In the genomic region with DNA sequence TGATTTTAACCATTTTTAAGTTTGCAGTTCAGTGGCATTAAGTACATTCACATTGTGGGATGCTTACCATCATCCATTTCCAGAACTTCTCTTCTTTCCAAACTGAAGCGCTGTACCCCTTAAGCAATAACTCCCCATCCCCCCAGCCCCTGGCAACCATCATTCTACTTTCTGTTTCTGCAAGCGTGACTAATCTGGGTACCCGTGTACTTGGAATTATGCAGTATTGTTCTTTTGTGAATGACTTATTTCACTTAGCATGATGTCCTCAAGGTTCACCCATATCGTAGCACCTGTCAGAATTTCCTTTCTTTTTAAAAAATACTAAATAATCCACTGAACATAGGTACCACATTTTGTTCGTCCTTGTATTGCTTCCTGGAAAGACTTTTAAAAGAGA, we compare ENCODE assay signal across 15 cellular contexts. TPM values are rescaled to one million over a fixed set of nuclear protein-coding genes. Genes with fewer than 3 reads are reported as not detected.
A peak's percentile ranks its signal among the peaks of the same experiment; 100 is the strongest.
DNase-seq lines count a peak whose midpoint lies in the region; ATAC-seq, FAIRE-seq and TF ChIP-seq lines count a peak whose summit lies in the region.
"Had no signal": no experiment of that assay in that cellular context is flagged by ENCODE, and none has a peak within 500 bp of the region (broad histone marks: within the 10 kb centered on the region; RNA-seq: fewer than 3 reads in every experiment).

No MANE protein-coding gene starts in this region.

- no peak overlapping the region for H3K27ac ChIP-seq in astrocyte (ENCODE audit: low read depth, low read length)
- H3K27ac ChIP-seq: esophagus muscularis mucosa, heart right ventricle had no signal

- H3K9me3 ChIP-seq in astrocyte (ENCODE audit: insufficient read depth, low read depth, low read length), result no peaks in the 10 kb centered on the region
- H3K9me3 ChIP-seq: esophagus muscularis mucosa, heart right ventricle had no signal

- no peak for ATAC-seq in activated B cell treated with CpG ODN at 0.5 μM for 24 hours (ENCODE audit: low read depth)
- ATAC-seq: heart right ventricle had no signal

- intact Hi-C loops in activated B cell treated with CpG ODN at 0.5 μM for 24 hours (cut with micrococcal nuclease), result loop anchor here (5.0 to 10.0 kb wide), 2 partner anchors 381 to 573 kb away; a partner anchor contains a TSS

- TF ChIP-seq CTCF in activated B cell treated with CpG ODN at 0.5 μM for 24 hours (IDR thresholded peaks at IDR 0.05), result no peak
- no peak for TF ChIP-seq CTCF in astrocyte (IDR thresholded peaks at IDR 0.05; ENCODE audit: insufficient read depth, low read depth, low read length)
- no peak for TF ChIP-seq CTCF in GM20000 (IDR thresholded peaks at IDR 0.05; ENCODE audit: extremely low read depth, missing control alignments)

- H3K79me2 ChIP-seq in astrocyte (ENCODE audit: insufficient read depth, low read length), result peaks cover 98% of the 10 kb centered on the region

- H3K4me3 Mint-ChIP-seq in activated B cell treated with CpG ODN at 0.5 μM for 24 hours (peak overlapping the region; percentile 28), astrocyte (ENCODE audit: unreplicated experiment) (no peak overlapping the region)

- peak overlapping the region; percentile 79 for H3K27ac Mint-ChIP-seq in activated B cell treated with CpG ODN at 0.5 μM for 24 hours
- H3K27ac Mint-ChIP-seq in astrocyte (ENCODE audit: unreplicated experiment), result no peak overlapping the region

- H3K9me3 Mint-ChIP-seq in activated B cell treated with CpG ODN at 0.5 μM for 24 hours (no peaks in the 10 kb centered on the region), astrocyte (ENCODE audit: unreplicated experiment) (no peaks in the 10 kb centered on the region)

- H3K4me3 ChIP-seq in astrocyte (ENCODE audit: insufficient read depth, low read depth, low read length), result no peak overlapping the region
- H3K4me3 ChIP-seq: esophagus muscularis mucosa, heart right ventricle had no signal

- peaks cover 82% of the 10 kb centered on the region for H4K20me1 ChIP-seq in astrocyte (ENCODE audit: insufficient read depth, low read length)

- H3K27me3 ChIP-seq in astrocyte (ENCODE audit: insufficient read depth, low read length), result no peaks in the 10 kb centered on the region
- H3K27me3 ChIP-seq: esophagus muscularis mucosa had no signal

- peak; percentile 13 for FAIRE-seq in astrocyte (lab: Jason Lieb, UNC)

- H3K4me1 ChIP-seq in astrocyte (ENCODE audit: insufficient read depth, low read length), result no peaks in the 10 kb centered on the region

- H3K4me1 Mint-ChIP-seq in activated B cell treated with CpG ODN at 0.5 μM for 24 hours (peaks cover 74% of the 10 kb centered on the region), astrocyte (ENCODE audit: low read depth, unreplicated experiment) (peaks cover 26% of the 10 kb centered on the region)

- CTCF ChIA-PET in activated B cell treated with CpG ODN at 0.5 μM for 24 hours (lab: Charles Lee), result interaction anchor here (1.2 to 1.3 kb wide), 2 partner anchors 241 to 574 kb away, joined by 3 to 4 read pairs; no protein-coding TSS in a partner anchor

- H2AFZ ChIP-seq in astrocyte (ENCODE audit: low read depth, low read length), result no peak overlapping the region

- POLR2A ChIA-PET in activated B cell treated with CpG ODN at 0.5 μM for 24 hours (lab: Charles Lee), result no interaction called here

- H3K9ac ChIP-seq in astrocyte (ENCODE audit: low read length), result no peak overlapping the region

- H3K36me3 ChIP-seq in astrocyte (ENCODE audit: insufficient read depth, low read length), result no peaks in the 10 kb centered on the region
- H3K36me3 ChIP-seq: heart right ventricle had no signal

- H3K27me3 Mint-ChIP-seq in activated B cell treated with CpG ODN at 0.5 μM for 24 hours, result no peaks in the 10 kb centered on the region
- H3K27me3 Mint-ChIP-seq in astrocyte (ENCODE audit: low read depth, unreplicated experiment), result no peaks in the 10 kb centered on the region

- no peaks in the 10 kb centered on the region for H3K36me3 Mint-ChIP-seq in activated B cell treated with CpG ODN at 0.5 μM for 24 hours (ENCODE audit: low read depth)
- H3K36me3 Mint-ChIP-seq in astrocyte (ENCODE audit: low read depth, unreplicated experiment), result peaks cover 4% of the 10 kb centered on the region

- peak; percentile 55 for DNase-seq in activated CD4-positive, alpha-beta T cell treated with anti-CD3 and anti-CD28 coated beads for 48 hours
- DNase-seq in activated CD4-positive, alpha-beta T cell treated with anti-CD3 and anti-CD28 coated beads for 1 hour, result no peak
- DNase-seq in activated B cell treated with CpG ODN at 0.5 μM for 24 hours, result no peak
- no peak for DNase-seq in astrocyte (ENCODE audit: low read depth)
- DNase-seq in stimulated activated CD4-positive, alpha-beta T cell treated with anti-CD3 and anti-CD28 coated beads, TNF-alpha, amount 100 ng/mL, for 24 hours (ENCODE audit: low read depth in 3 of 3), result peak in 2 of 3 experiments; percentile 10 to 24
- no peak for DNase-seq in islet precursor cell
- no peak for DNase-seq in GM20000 (ENCODE audit: low spot score)
- DNase-seq in globus pallidus (ENCODE audit: low spot score), result no peak
- DNase-seq: aorta, EL, heart right ventricle, kidney glomerular epithelial cell, NCI-H2029 treated with DMSO at 0.1 percent for 48 hours, NCI-H748 treated with DMSO at 0.1 percent for 48 hours had no signal

- no peak overlapping the region for H3K4me2 ChIP-seq in astrocyte (ENCODE audit: low read length)

RNA-seq across cellular contexts. Expression of a gene that starts 32.9 kb away (rescaled TPM):
- total RNA-seq in activated B cell treated with CpG ODN at 0.5 μM for 24 hours, result 58.9 and 68.3 TPM in 2 replicates
- total RNA-seq in astrocyte, result 112 and 113 TPM in 2 replicates

Comparison
In these comparisons a context has a peak if more than half of its experiments do, and no peak if none do; other contexts are left out.
1. DNase-seq: peak in activated CD4-positive, alpha-beta T cell treated with anti-CD3 and anti-CD28 coated beads for 48 hours (single experiment) and stimulated activated CD4-positive, alpha-beta T cell treated with anti-CD3 and anti-CD28 coated beads, TNF-alpha, amount 100 ng/mL, for 24 hours (2 of 3); none in activated CD4-positive, alpha-beta T cell treated with anti-CD3 and anti-CD28 coated beads for 1 hour (single experiment), activated B cell treated with CpG ODN at 0.5 μM for 24 hours (single experiment), astrocyte (single experiment), islet precursor cell (single experiment), GM20000 (single experiment) and globus pallidus (single experiment).